In the genomic region with DNA sequence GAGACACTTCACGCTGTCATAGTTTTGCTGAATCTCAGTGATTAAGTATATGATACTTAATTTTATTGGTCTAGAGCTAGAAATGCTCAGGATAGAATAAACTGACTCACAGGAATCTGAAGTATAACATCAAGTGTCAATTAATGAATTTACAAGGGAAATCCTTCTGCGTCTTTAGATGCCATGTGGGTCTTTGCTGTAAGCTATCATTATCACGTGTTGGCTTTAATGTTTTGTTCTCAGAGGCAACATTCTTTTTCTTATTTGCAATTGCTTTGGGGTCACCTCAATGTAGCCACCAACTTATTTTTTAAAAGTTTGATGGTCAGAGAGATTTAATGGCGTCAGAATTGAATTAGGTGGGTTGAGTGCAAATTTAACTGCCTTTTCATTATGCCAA, we compare ENCODE assay signal across 34 cellular contexts.
"Had no signal": no experiment of that assay in that cellular context is flagged by ENCODE, and none has a peak within 500 bp of the region (broad histone marks: within the 10 kb centered on the region; RNA-seq: fewer than 3 reads in every experiment).

No MANE protein-coding gene starts in this region.

- H3K36me3 ChIP-seq: adrenal gland, ascending aorta, brain microvascular endothelial cell, breast epithelium, cardiac muscle cell had no signal

- H3K9me3 ChIP-seq: adrenal gland, ascending aorta, body of pancreas, breast epithelium had no signal

- ATAC-seq: activated naive CD4-positive, alpha-beta T cell treated with anti-CD3 and anti-CD28 coated beads, Interleukin-2, amount 50 U/mL, for 72 hours; activated naive CD8-positive, alpha-beta T cell treated with anti-CD3 and anti-CD28 coated beads, Interleukin-2, amount 50 U/mL, for 24 hours; activated T-cell treated with anti-CD3 and anti-CD28 coated beads, Interleukin-2, amount 50 U/mL, for 4 hours; activated T-cell treated with anti-CD3 and anti-CD28 coated beads, Interleukin-2, amount 50 U/mL, for 72 hours; activated T-helper 17 cell treated with anti-CD3 and anti-CD28 coated beads, Interleukin-2, amount 50 U/mL, for 72 hours; body of pancreas had no signal

- FAIRE-seq: astrocyte, bronchial epithelial cell had no signal

- H3K27ac ChIP-seq: adrenal gland, ascending aorta, body of pancreas, brain microvascular endothelial cell, breast epithelium, cardiac muscle cell had no signal

- H3K27me3 ChIP-seq: adrenal gland, ascending aorta, body of pancreas, brain microvascular endothelial cell, breast epithelium, cardiac muscle cell had no signal

- H3K4me1 ChIP-seq: adrenal gland, ascending aorta, body of pancreas, breast epithelium had no signal

- H3K4me3 ChIP-seq: adrenal gland, ascending aorta, body of pancreas, breast epithelium, cardiac muscle cell had no signal

- DNase-seq: activated effector memory CD4-positive, alpha-beta T cell treated with anti-CD3 and anti-CD28 coated beads, Interleukin-2, amount 50 U/mL, for 16 hours; activated effector memory CD4-positive, alpha-beta T cell treated with Interleukin-2 at 50 U/mL for 16 hours; activated gamma-delta T cell; activated gamma-delta T cell treated with Interleukin-2 at 50 U/mL for 16 hours; activated naive CD4-positive, alpha-beta T cell; activated naive CD4-positive, alpha-beta T cell treated with anti-CD3 and anti-CD28 coated beads for 36 hours; activated naive CD4-positive, alpha-beta T cell treated with anti-CD3 and anti-CD28 coated beads, Interleukin-2, amount 10 ng/mL, durations not matched to agents 7 days and 5 days; activated naive CD4-positive, alpha-beta T cell treated with anti-CD3 and anti-CD28 coated beads, Interleukin-2, amount 50 U/mL, for 16 hours; activated naive CD4-positive, alpha-beta T cell treated with Interleukin-2 at 50 U/mL for 16 hours; activated naive CD8-positive, alpha-beta T cell treated with anti-CD3 and anti-CD28 coated beads for 36 hours; activated naive CD8-positive, alpha-beta T cell treated with anti-CD3 and anti-CD28 coated beads, Interleukin-2, amount 10 ng/mL, durations not matched to agents 7 days and 5 days; activated naive CD8-positive, alpha-beta T cell treated with anti-CD3 and anti-CD28 coated beads, Interleukin-2, amount 50 U/mL, for 24 hours; activated T-cell treated with anti-CD3 and anti-CD28 coated beads, Interleukin-2, amount 50 U/mL, for 1 hour; activated T-cell treated with anti-CD3 and anti-CD28 coated beads, Interleukin-2, amount 50 U/mL, for 24 hours; activated T-cell treated with anti-CD3 and anti-CD28 coated beads, Interleukin-2, amount 50 U/mL, for 4 hours; activated T-cell treated with anti-CD3 and anti-CD28 coated beads, Interleukin-2, amount 50 U/mL, for 48 hours; activated T-cell treated with anti-CD3 and anti-CD28 coated beads, Interleukin-2, amount 50 U/mL, for 72 hours; adrenal gland; amniotic stem cell; amygdala; anterior cingulate cortex; aorta; body of pancreas; brain microvascular endothelial cell; caudate nucleus; central memory CD4-positive, alpha-beta T cell; cerebellar nuclear complex had no signal
